Comparison of ENCODE assay signal across 1 cellular context in the genomic region with DNA sequence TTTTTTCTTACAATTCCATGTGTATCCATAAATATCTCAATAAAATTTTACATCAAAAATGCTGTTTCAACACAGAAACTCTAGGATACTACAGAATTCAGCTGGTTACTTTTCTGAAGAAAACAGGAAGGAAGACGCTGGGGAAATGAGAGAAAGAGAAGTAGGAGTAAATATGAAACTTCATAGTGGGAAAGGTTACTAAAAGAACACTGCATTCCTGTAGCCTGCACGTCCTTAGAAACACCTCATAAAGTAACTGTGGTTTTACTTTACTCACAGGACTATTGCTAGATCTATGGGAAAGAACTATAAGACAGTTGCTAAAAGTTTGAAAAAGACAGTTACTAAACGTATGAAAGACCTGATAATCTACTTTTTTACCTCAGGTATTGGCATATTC.
TF ChIP-seq lines count a peak whose summit lies in the region.

No MANE protein-coding gene starts in this region.

TF ChIP-seq in GM12878, 131 proteins besides CTCF, POLR2A, EP300 and RAD21:
- TF ChIP-seq CHD2 (IDR thresholded peaks at IDR 0.05; ENCODE audit: borderline replicate concordance, low read depth, low read length) (no peak), IKZF1 (conservative IDR thresholded peaks at IDR 0.05) (peak; percentile 78), RUNX3 (IDR thresholded peaks at IDR 0.05; ENCODE audit: low read length) (peak; percentile 71), ZNF274 (IDR thresholded peaks at IDR 0.05; ENCODE audit: insufficient read depth, insufficient read length) (no peak), NFIC (IDR thresholded peaks at IDR 0.05; ENCODE audit: low read depth, low read length) (peak; percentile 38; the same call in 1 of the 2 replicates), ZNF217 (IDR thresholded peaks at IDR 0.05) (no peak), RFX5 (IDR thresholded peaks at IDR 0.05; ENCODE audit: low read depth, low read length) (no peak), SMARCA5 (IDR thresholded peaks at IDR 0.05) (no peak), SPI1 (IDR thresholded peaks at IDR 0.05; ENCODE audit: borderline replicate concordance, insufficient read depth, low read depth, low read length) (no peak), MEF2B (IDR thresholded peaks at IDR 0.05; ENCODE audit: partially characterized antibody, poor library complexity, severe bottlenecking) (no peak), EED (IDR thresholded peaks at IDR 0.05; ENCODE audit: low read depth) (0 out of 2 replicates have a peak, but pooled peaks have one; percentile 16), SP1 (IDR thresholded peaks at IDR 0.05; ENCODE audit: low read depth, low read length) (no peak), TCF7 (IDR thresholded peaks at IDR 0.05; ENCODE audit: borderline replicate concordance) (no peak), BMI1 (IDR thresholded peaks at IDR 0.05; ENCODE audit: borderline replicate concordance) (no peak), MEF2A (IDR thresholded peaks at IDR 0.05; ENCODE audit: insufficient read depth, low read depth, low read length) (0 out of 2 replicates have a peak, but pooled peaks have one; percentile 7), IKZF2 (IDR thresholded peaks at IDR 0.05) (peak; percentile 77 to 86), SIX5 (IDR thresholded peaks at IDR 0.05; ENCODE audit: low read depth, low read length, severe bottlenecking) (no peak), ZZZ3 (IDR thresholded peaks at IDR 0.05; ENCODE audit: control insufficient read depth, insufficient read length, low read depth) (no peak), ETV6 (conservative IDR thresholded peaks at IDR 0.05 in 1 of 2, IDR thresholded peaks at IDR 0.05 in 1 of 2; ENCODE audit: borderline replicate concordance in 1 of 2, low read depth in 1 of 2) (peak in 1 of 2 experiments; percentile 66; a peak in 1 of 4 replicates), ZNF622 (IDR thresholded peaks at IDR 0.05) (no peak), JUNB (IDR thresholded peaks at IDR 0.05) (peak; percentile 37; the same call in 1 of the 2 replicates)
- TF ChIP-seq, protein P1, sequence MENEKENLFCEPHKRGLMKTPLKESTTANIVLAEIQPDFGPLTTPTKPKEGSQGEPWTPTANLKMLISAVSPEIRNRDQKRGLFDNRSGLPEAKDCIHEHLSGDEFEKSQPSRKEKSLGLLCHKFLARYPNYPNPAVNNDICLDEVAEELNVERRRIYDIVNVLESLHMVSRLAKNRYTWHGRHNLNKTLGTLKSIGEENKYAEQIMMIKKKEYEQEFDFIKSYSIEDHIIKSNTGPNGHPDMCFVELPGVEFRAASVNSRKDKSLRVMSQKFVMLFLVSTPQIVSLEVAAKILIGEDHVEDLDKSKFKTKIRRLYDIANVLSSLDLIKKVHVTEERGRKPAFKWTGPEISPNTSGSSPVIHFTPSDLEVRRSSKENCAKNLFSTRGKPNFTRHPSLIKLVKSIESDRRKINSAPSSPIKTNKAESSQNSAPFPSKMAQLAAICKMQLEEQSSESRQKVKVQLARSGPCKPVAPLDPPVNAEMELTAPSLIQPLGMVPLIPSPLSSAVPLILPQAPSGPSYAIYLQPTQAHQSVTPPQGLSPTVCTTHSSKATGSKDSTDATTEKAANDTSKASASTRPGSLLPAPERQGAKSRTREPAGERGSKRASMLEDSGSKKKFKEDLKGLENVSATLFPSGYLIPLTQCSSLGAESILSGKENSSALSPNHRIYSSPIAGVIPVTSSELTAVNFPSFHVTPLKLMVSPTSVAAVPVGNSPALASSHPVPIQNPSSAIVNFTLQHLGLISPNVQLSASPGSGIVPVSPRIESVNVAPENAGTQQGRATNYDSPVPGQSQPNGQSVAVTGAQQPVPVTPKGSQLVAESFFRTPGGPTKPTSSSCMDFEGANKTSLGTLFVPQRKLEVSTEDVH (IDR thresholded peaks at IDR 0.05; ENCODE audit: low read depth, partially characterized antibody), result no peak
- TF ChIP-seq, protein P2, sequence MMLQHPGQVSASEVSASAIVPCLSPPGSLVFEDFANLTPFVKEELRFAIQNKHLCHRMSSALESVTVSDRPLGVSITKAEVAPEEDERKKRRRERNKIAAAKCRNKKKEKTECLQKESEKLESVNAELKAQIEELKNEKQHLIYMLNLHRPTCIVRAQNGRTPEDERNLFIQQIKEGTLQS (IDR thresholded peaks at IDR 0.05; ENCODE audit: borderline replicate concordance, extremely low read depth, low read depth, low read length), result no peak
- TF ChIP-seq, protein P3, sequence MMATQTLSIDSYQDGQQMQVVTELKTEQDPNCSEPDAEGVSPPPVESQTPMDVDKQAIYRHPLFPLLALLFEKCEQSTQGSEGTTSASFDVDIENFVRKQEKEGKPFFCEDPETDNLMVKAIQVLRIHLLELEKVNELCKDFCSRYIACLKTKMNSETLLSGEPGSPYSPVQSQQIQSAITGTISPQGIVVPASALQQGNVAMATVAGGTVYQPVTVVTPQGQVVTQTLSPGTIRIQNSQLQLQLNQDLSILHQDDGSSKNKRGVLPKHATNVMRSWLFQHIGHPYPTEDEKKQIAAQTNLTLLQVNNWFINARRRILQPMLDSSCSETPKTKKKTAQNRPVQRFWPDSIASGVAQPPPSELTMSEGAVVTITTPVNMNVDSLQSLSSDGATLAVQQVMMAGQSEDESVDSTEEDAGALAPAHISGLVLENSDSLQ (IDR thresholded peaks at IDR 0.05), result no peak
- TF ChIP-seq, protein P4, sequence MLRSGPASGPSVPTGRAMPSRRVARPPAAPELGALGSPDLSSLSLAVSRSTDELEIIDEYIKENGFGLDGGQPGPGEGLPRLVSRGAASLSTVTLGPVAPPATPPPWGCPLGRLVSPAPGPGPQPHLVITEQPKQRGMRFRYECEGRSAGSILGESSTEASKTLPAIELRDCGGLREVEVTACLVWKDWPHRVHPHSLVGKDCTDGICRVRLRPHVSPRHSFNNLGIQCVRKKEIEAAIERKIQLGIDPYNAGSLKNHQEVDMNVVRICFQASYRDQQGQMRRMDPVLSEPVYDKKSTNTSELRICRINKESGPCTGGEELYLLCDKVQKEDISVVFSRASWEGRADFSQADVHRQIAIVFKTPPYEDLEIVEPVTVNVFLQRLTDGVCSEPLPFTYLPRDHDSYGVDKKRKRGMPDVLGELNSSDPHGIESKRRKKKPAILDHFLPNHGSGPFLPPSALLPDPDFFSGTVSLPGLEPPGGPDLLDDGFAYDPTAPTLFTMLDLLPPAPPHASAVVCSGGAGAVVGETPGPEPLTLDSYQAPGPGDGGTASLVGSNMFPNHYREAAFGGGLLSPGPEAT (IDR thresholded peaks at IDR 0.05; ENCODE audit: low read depth), result peak; percentile 49; the same call in 1 of the 2 replicates
TF ChIP-seq in GM12878: peak in this region for 9.
